In genomic region chr19:31352296-31352781, GRCh38 we compare ENCODE assay signal across 16 cellular contexts. TPM values are rescaled to one million over a fixed set of nuclear protein-coding genes. Genes with fewer than 3 reads are reported as not detected.
DNase-seq lines count a peak whose midpoint lies in the region; ATAC-seq and TF ChIP-seq lines count a peak whose summit lies in the region.
"Had no signal": no experiment of that assay in that cellular context is flagged by ENCODE, and none has a peak within 500 bp of the region (broad histone marks: within the 10 kb centered on the region; RNA-seq: fewer than 3 reads in every experiment).

No MANE protein-coding gene starts in this region.

- intact Hi-C loops in tibial artery (cut with DNase I; ENCODE audit: low total_unique reads), result no loop called here

- H3K4me1 ChIP-seq in BLaER1 treated with 17β-estradiol and CSF1 and Interleukin-3, amounts not matched to agents 10 nM and 100 nM, result peaks cover 32 to 37% (median 35%) of the 10 kb centered on the region in 10 experiments
- H3K4me1 ChIP-seq in endodermal cell (ENCODE audit: control insufficient read depth, insufficient read depth, low read length) (peaks cover 8% of the 10 kb centered on the region), tibial artery (peaks cover 0 to 32% (median 19%) of the 10 kb centered on the region in 4 donors)
- H3K4me1 ChIP-seq: pancreas had no signal

- peak overlapping the region in 7 of 10 experiments; percentile 83 to 98 (median 93); a peak in 12 of 20 replicates for H3K4me3 ChIP-seq in BLaER1 treated with 17β-estradiol and CSF1 and Interleukin-3, amounts not matched to agents 10 nM and 100 nM
- H3K4me3 ChIP-seq in H7 (ENCODE audit: insufficient read depth, low read depth, low read length), result peak overlapping the region; percentile 59
- peak overlapping the region; percentile 51 for H3K4me3 ChIP-seq in endodermal cell (ENCODE audit: low read length)
- H3K4me3 ChIP-seq in tibial artery, result no peak overlapping the region

- H3K27ac ChIP-seq in BLaER1 treated with 17β-estradiol and CSF1 and Interleukin-3, amounts not matched to agents 10 nM and 100 nM, result no peak overlapping the region
- H3K27ac ChIP-seq in endodermal cell (ENCODE audit: low read depth, low read length) (no peak overlapping the region), tibial artery (no peak overlapping the region)
- H3K27ac ChIP-seq: HL-60, pancreas had no signal

- H3K36me3 ChIP-seq in BLaER1 treated with 17β-estradiol and CSF1 and Interleukin-3, amounts not matched to agents 10 nM and 100 nM, result no peaks in the 10 kb centered on the region; a peak in 2 of 22 replicates
- H3K36me3 ChIP-seq in H7 (replicated peaks; ENCODE audit: control insufficient read depth, insufficient read depth, low read length) (no peaks in the 10 kb centered on the region), endodermal cell (ENCODE audit: control insufficient read depth, insufficient read depth, low read length) (no peaks in the 10 kb centered on the region), tibial artery (no peaks in the 10 kb centered on the region)
- H3K36me3 ChIP-seq: pancreas, tibial nerve had no signal

- peaks cover 52% of the 10 kb centered on the region for H3K4me1 Mint-ChIP-seq in endodermal cell
- peaks cover 58% of the 10 kb centered on the region for H3K4me1 Mint-ChIP-seq in nephron

- H3K36me3 Mint-ChIP-seq in endodermal cell (ENCODE audit: low read depth) (no peaks in the 10 kb centered on the region), nephron (ENCODE audit: low read depth) (no peaks in the 10 kb centered on the region)

- ATAC-seq in GM18909 (IDR thresholded peaks at IDR 0.05; ENCODE audit: poor library complexity, unreplicated experiment), result no peak
- ATAC-seq: activated naive CD4-positive, alpha-beta T cell treated with anti-CD3 and anti-CD28 coated beads, Interleukin-2, amount 50 U/mL, for 72 hours had no signal

- H4K20me1 ChIP-seq in BLaER1 treated with 17β-estradiol and CSF1 and Interleukin-3, amounts not matched to agents 10 nM and 100 nM, result peaks cover 54 to 76% (median 62%) of the 10 kb centered on the region in 11 experiments; a peak in 21 of 22 replicates

- peak overlapping the region; percentile 95 to 100 (median 98); a peak in 19 of 22 replicates for H3K4me2 ChIP-seq in BLaER1 treated with 17β-estradiol and CSF1 and Interleukin-3, amounts not matched to agents 10 nM and 100 nM

- no peak overlapping the region for H3K27ac Mint-ChIP-seq in endodermal cell
- peak overlapping the region; percentile 90 to 99 (median 99) for H3K27ac Mint-ChIP-seq in nephron
- H3K27ac Mint-ChIP-seq: activated naive CD4-positive, alpha-beta T cell treated with anti-CD3 and anti-CD28 coated beads, Interleukin-2, amount 50 U/mL, for 72 hours had no signal

- H3K9ac ChIP-seq in BLaER1 treated with 17β-estradiol and CSF1 and Interleukin-3, amounts not matched to agents 10 nM and 100 nM, result no peak overlapping the region
- H3K9ac ChIP-seq in endodermal cell (ENCODE audit: extremely low read depth, low read length, poor library complexity, severe bottlenecking), result no peak overlapping the region

- H3K9me3 Mint-ChIP-seq in endodermal cell (no peaks in the 10 kb centered on the region), nephron (no peaks in the 10 kb centered on the region)
- H3K9me3 Mint-ChIP-seq: activated naive CD4-positive, alpha-beta T cell treated with anti-CD3 and anti-CD28 coated beads, Interleukin-2, amount 50 U/mL, for 72 hours had no signal

- H3K4me3 Mint-ChIP-seq in endodermal cell (peak overlapping the region; percentile 71), nephron (peak overlapping the region; percentile 97 to 98 (median 98))

- peak; percentile 59 for DNase-seq in H7
- peak; percentile 64 for DNase-seq in endodermal cell
- DNase-seq in tibial artery, result no peak
- DNase-seq in SKM-1 treated with dmso at 0.1 percent for 144 hours (lab: John Stamatoyannopoulos, UW; ENCODE audit: unreplicated experiment), result no peak
- no peak for DNase-seq in SW480 (ENCODE audit: low spot score)
- DNase-seq: activated CD4-positive, CD25-positive, alpha-beta regulatory T cell treated with anti-CD3 and anti-CD28 coated beads, Interleukin-2, amount 50 U/mL, for 72 hours; DMS53; MV-4-11; NCI-H510A; pancreas had no signal

- peaks cover 61 to 91% (median 85%) of the 10 kb centered on the region in 11 experiments for H3K27me3 ChIP-seq in BLaER1 treated with 17β-estradiol and CSF1 and Interleukin-3, amounts not matched to agents 10 nM and 100 nM
- peaks cover 78% of the 10 kb centered on the region for H3K27me3 ChIP-seq in H7 (ENCODE audit: control insufficient read depth, insufficient read depth, low read length)
- peaks cover 84% of the 10 kb centered on the region for H3K27me3 ChIP-seq in endodermal cell (ENCODE audit: control insufficient read depth, insufficient read depth, low read length, poor library complexity, severe bottlenecking)
- peaks cover 0 to 41% of the 10 kb centered on the region in 2 donors for H3K27me3 ChIP-seq in tibial artery

- peaks cover 82% of the 10 kb centered on the region for H3K27me3 Mint-ChIP-seq in endodermal cell (ENCODE audit: insufficient read depth)
- H3K27me3 Mint-ChIP-seq in nephron (ENCODE audit: low read depth), result peaks cover 70% of the 10 kb centered on the region

- H3K9me3 ChIP-seq in BLaER1 treated with 17β-estradiol and CSF1 and Interleukin-3, amounts not matched to agents 10 nM and 100 nM (replicated peaks in 1 of 11), result peaks cover 0 to 11% (median 6%) of the 10 kb centered on the region in 11 experiments; a peak in 11 of 22 replicates
- H3K9me3 ChIP-seq in endodermal cell (ENCODE audit: control insufficient read depth, low read length), result no peaks in the 10 kb centered on the region
- H3K9me3 ChIP-seq in tibial artery, result no peaks in the 10 kb centered on the region
- H3K9me3 ChIP-seq: pancreas, tibial nerve had no signal

- TF ChIP-seq CTCF in endodermal cell (conservative IDR thresholded peaks at IDR 0.05) (no peak), nephron (IDR thresholded peaks at IDR 0.05; ENCODE audit: unreplicated experiment in 3 of 3) (no peak), tibial artery (IDR thresholded peaks at IDR 0.05) (no peak)

- 0 to 8% methylated on average over 2 to 14 of the region's 14 CpGs for WGBS in endodermal cell (ENCODE audit: insufficient coverage in 1 of 2, insufficient read length in 1 of 2), 2 experiments

RNA-seq across cellular contexts. Expression of gene TSHZ3, which starts 3.1 kb away (rescaled TPM):
- total RNA-seq in H7 (2014; rRNA removed; shearing (Covaris generic)), result 2.0 and 2.7 TPM in 2 replicates
- total RNA-seq in endodermal cell, result 1 to 10 TPM in 1 of 2 donors, under 1 TPM in 1; 0.84 to 2.1 TPM
- polyA plus RNA-seq in endodermal cell (2013, experiment 1 of 2), result 10.0 TPM
- 8.6 TPM for polyA plus RNA-seq in endodermal cell (2013, experiment 2 of 2)

Comparison
In these comparisons a context has a peak if more than half of its experiments do, and no peak if none do; other contexts are left out.
1. H3K4me3 ChIP-seq: peak in BLaER1 treated with 17β-estradiol and CSF1 and Interleukin-3, amounts not matched to agents 10 nM and 100 nM (7 of 10), H7 (single experiment) and endodermal cell (single experiment); none in tibial artery (0 of 2).
2. DNase-seq: peak in H7 (single experiment) and endodermal cell (single experiment); none in tibial artery (0 of 2), SKM-1 treated with dmso at 0.1 percent for 144 hours (single experiment) and SW480 (single experiment).